Comparison of ENCODE assay signal across 8 cellular contexts in genomic region chr9:15837079-15837679, GRCh38.
DNase-seq lines count a peak whose midpoint lies in the region; ATAC-seq and TF ChIP-seq lines count a peak whose summit lies in the region.

No MANE protein-coding gene starts in this region.

- no peaks in the 10 kb centered on the region for H3K9me3 ChIP-seq in heart right ventricle
- no peaks in the 10 kb centered on the region for H3K9me3 ChIP-seq in gastrocnemius medialis

- in situ Hi-C loops in gastrocnemius medialis (cut with MboI; ENCODE audit: low sequenced_read_pairs in 4 of 4), result no loop called here

- H3K4me3 ChIP-seq in heart right ventricle (no peak overlapping the region), gastrocnemius medialis (no peak overlapping the region)

- H3K27ac ChIP-seq in heart right ventricle, result no peak overlapping the region
- H3K27ac ChIP-seq in gastrocnemius medialis, result no peak overlapping the region

- CTCF ChIA-PET in Calu3 (lab: Charles Lee) (interaction anchor here (0.6 kb wide), 1 partner anchor 26 kb away, joined by 3 read pairs; no protein-coding TSS in a partner anchor), WTC11 (lab: Charles Lee) (interaction anchor here (0.8 to 1.2 kb wide), 4 partner anchors 13 to 296 kb away, joined by 3 to 6 read pairs (median 4); no protein-coding TSS in a partner anchor)

- H3K36me3 ChIP-seq in heart right ventricle (no peaks in the 10 kb centered on the region), gastrocnemius medialis (no peaks in the 10 kb centered on the region)

- ATAC-seq in GM18520 (IDR thresholded peaks at IDR 0.05; ENCODE audit: unreplicated experiment) (peak; percentile 78), HG02973 (IDR thresholded peaks at IDR 0.05; ENCODE audit: unreplicated experiment) (peak; percentile 87), WTC11 (peak; percentile 83), heart right ventricle (peak in 1 of 8 donors; percentile 29), gastrocnemius medialis (no peak), HG02852 (IDR thresholded peaks at IDR 0.05; ENCODE audit: unreplicated experiment) (no peak)

- H3K4me1 ChIP-seq in heart right ventricle (no peaks in the 10 kb centered on the region), gastrocnemius medialis (no peaks in the 10 kb centered on the region)

- BruUV-seq in Calu3 (replicated peaks; lab: Mats Ljungman, UMichigan), result no TSS peak

- WGBS in heart right ventricle, 2 donors, result 1 to 4% methylated on average over 4 of the region's 4 CpGs

- TF ChIP-seq POLR2A in gastrocnemius medialis (IDR thresholded peaks at IDR 0.05), result no peak

- no peaks in the 10 kb centered on the region for H3K9me3 Mint-ChIP-seq in Calu3 (ENCODE audit: low read depth, unreplicated experiment)
- no peaks in the 10 kb centered on the region for H3K9me3 Mint-ChIP-seq in WTC11

- intact Hi-C loops in Calu3 (cut with micrococcal nuclease; ENCODE audit: unreplicated experiment), result no loop called here
- intact Hi-C loops in heart right ventricle (cut with DNase I), result loop anchor here in 1 of 10 donors (2.0 kb wide), 1 partner anchor 1626 kb away; no protein-coding TSS in a partner anchor
- intact Hi-C loops in gastrocnemius medialis (cut with DNase I; ENCODE audit: low total_unique reads), result no loop called here

- TF ChIP-seq CTCF in Calu3 (IDR thresholded peaks at IDR 0.05; ENCODE audit: unreplicated experiment) (peak; percentile 24), WTC11 (IDR thresholded peaks at IDR 0.05) (peak; percentile 68), heart right ventricle (IDR thresholded peaks at IDR 0.05) (peak; percentile 33 to 76 (median 72)), gastrocnemius medialis (IDR thresholded peaks at IDR 0.05 in 4 of 5, conservative IDR thresholded peaks at IDR 0.05 in 1 of 5) (peak in 4 of 5 experiments; percentile 16 to 59 (median 45))

- H3K27me3 ChIP-seq in heart right ventricle (no peaks in the 10 kb centered on the region), gastrocnemius medialis (no peaks in the 10 kb centered on the region)

- no peak overlapping the region for H3K4me3 Mint-ChIP-seq in Calu3 (ENCODE audit: low read depth, unreplicated experiment)
- no peak overlapping the region for H3K4me3 Mint-ChIP-seq in WTC11

- H3K36me3 Mint-ChIP-seq in Calu3 (ENCODE audit: insufficient read depth, unreplicated experiment), result no peaks in the 10 kb centered on the region
- no peaks in the 10 kb centered on the region for H3K36me3 Mint-ChIP-seq in WTC11

- H3K27me3 Mint-ChIP-seq in Calu3 (ENCODE audit: unreplicated experiment), result no peaks in the 10 kb centered on the region
- H3K27me3 Mint-ChIP-seq in WTC11 (ENCODE audit: low read depth), result no peaks in the 10 kb centered on the region

- DNase-seq in Calu3 (peak; percentile 45), NCI-H2107 (lab: John Stamatoyannopoulos, UW) (peak; percentile 20), WTC11 (ENCODE audit: low spot score) (no peak), heart right ventricle (peak in 1 of 2 donors; percentile 9), gastrocnemius medialis (no peak)

- H3K4me1 Mint-ChIP-seq in Calu3 (ENCODE audit: low read depth, unreplicated experiment), result no peaks in the 10 kb centered on the region
- no peaks in the 10 kb centered on the region for H3K4me1 Mint-ChIP-seq in WTC11

- POLR2A ChIA-PET in WTC11 (lab: Charles Lee), result no interaction called here

- no peak overlapping the region for H3K27ac Mint-ChIP-seq in Calu3 (ENCODE audit: unreplicated experiment)
- H3K27ac Mint-ChIP-seq in WTC11, result no peak overlapping the region

TF ChIP-seq in WTC11, 78 proteins besides CTCF, POLR2A, EP300 and RAD21 (continues in another document):
- no peak for TF ChIP-seq FOXJ3 (CRISPR knock-in tag; IDR thresholded peaks at IDR 0.05; ENCODE audit: borderline replicate concordance)
- TF ChIP-seq ARID4B (CRISPR knock-in tag; IDR thresholded peaks at IDR 0.05; ENCODE audit: borderline replicate concordance), result no peak
- no peak for TF ChIP-seq ZNF281 (CRISPR knock-in tag; IDR thresholded peaks at IDR 0.05)
- no peak for TF ChIP-seq CREM (CRISPR knock-in tag; IDR thresholded peaks at IDR 0.05)
- TF ChIP-seq NFE2L1 (CRISPR knock-in tag; IDR thresholded peaks at IDR 0.05), result no peak
- no peak for TF ChIP-seq HMGA2 (CRISPR knock-in tag; IDR thresholded peaks at IDR 0.05)
- no peak for TF ChIP-seq NR1H2 (CRISPR knock-in tag; IDR thresholded peaks at IDR 0.05)
- TF ChIP-seq ZNF423 (CRISPR knock-in tag; IDR thresholded peaks at IDR 0.05), result no peak
- TF ChIP-seq IRF1 (CRISPR knock-in tag; IDR thresholded peaks at IDR 0.05), result no peak
- no peak for TF ChIP-seq ATF1 (CRISPR knock-in tag; IDR thresholded peaks at IDR 0.05)
- TF ChIP-seq ZNF425 (CRISPR knock-in tag; conservative IDR thresholded peaks at IDR 0.05), result no peak
- TF ChIP-seq NR3C1 (CRISPR knock-in tag; conservative IDR thresholded peaks at IDR 0.05; ENCODE audit: low read depth), result no peak
- no peak for TF ChIP-seq KAT7 (CRISPR knock-in tag; IDR thresholded peaks at IDR 0.05; ENCODE audit: borderline replicate concordance)

Comparison
In these comparisons a context has a peak if more than half of its experiments do, and no peak if none do; other contexts are left out.
1. DNase-seq: peak in Calu3 (single experiment) and NCI-H2107 (single experiment); none in WTC11 (single experiment) and gastrocnemius medialis (0 of 2).
2. ATAC-seq: peak in GM18520 (single experiment), HG02973 (single experiment) and WTC11 (single experiment); none in gastrocnemius medialis (0 of 2) and HG02852 (single experiment).
3. Peak in every context shown above with its lines, with median percentiles within 50 percentile points of each other: CTCF ChIP-seq.